Comparison of ENCODE assay signal across 8 cellular contexts in genomic region chr3:178966299-178967183, GRCh38.
A peak's percentile ranks its signal among the peaks of the same experiment; 100 is the strongest.
DNase-seq lines count a peak whose midpoint lies in the region; ATAC-seq and TF ChIP-seq lines count a peak whose summit lies in the region.

No MANE protein-coding gene starts in this region.

- intact Hi-C loops in colonic mucosa (cut with DNase I) = loop anchor here (5.0 kb wide), 1 partner anchor 524 kb away; no protein-coding TSS in a partner anchor
- intact Hi-C loops in activated T-helper 2 cell treated with anti-CD3 and anti-CD28 coated beads, Interferon-gamma antibody, Interleukin-2, Interleukin-4, amounts not matched to agents 10 μg/mL and 5 μg/mL and 100 μg/mL, durations not matched to agents 14 hours and 24 hours and 36 hours (cut with micrococcal nuclease) = loop anchor here (2.0 to 5.0 kb wide), 2 partner anchors 36 to 530 kb away; no protein-coding TSS in a partner anchor

- H3K27ac ChIP-seq in BLaER1 (peak overlapping the region; percentile 65), colonic mucosa (no peak overlapping the region)

- no peaks in the 10 kb centered on the region for H3K36me3 Mint-ChIP-seq in activated T-helper 2 cell treated with anti-CD3 and anti-CD28 coated beads, Interferon-gamma antibody, Interleukin-2, Interleukin-4, amounts not matched to agents 10 μg/mL and 5 μg/mL and 100 μg/mL, durations not matched to agents 14 hours and 24 hours and 36 hours (ENCODE audit: low read depth)

- H3K4me3 ChIP-seq in BLaER1 = peak overlapping the region; percentile 33
- no peak overlapping the region for H3K4me3 ChIP-seq in colonic mucosa

- ATAC-seq in GM18909 (IDR thresholded peaks at IDR 0.05; ENCODE audit: poor library complexity, unreplicated experiment) (peak; percentile 51), HG03442 (IDR thresholded peaks at IDR 0.05; ENCODE audit: unreplicated experiment) (peak; percentile 29)

- peak; percentile 35 for TF ChIP-seq CTCF in colonic mucosa (IDR thresholded peaks at IDR 0.05)

- H3K9me3 ChIP-seq in BLaER1 = no peaks in the 10 kb centered on the region
- no peaks in the 10 kb centered on the region for H3K9me3 ChIP-seq in colonic mucosa

- no peak overlapping the region for H3K27ac Mint-ChIP-seq in activated T-helper 2 cell treated with anti-CD3 and anti-CD28 coated beads, Interferon-gamma antibody, Interleukin-2, Interleukin-4, amounts not matched to agents 10 μg/mL and 5 μg/mL and 100 μg/mL, durations not matched to agents 14 hours and 24 hours and 36 hours

- H3K4me3 Mint-ChIP-seq in activated T-helper 2 cell treated with anti-CD3 and anti-CD28 coated beads, Interferon-gamma antibody, Interleukin-2, Interleukin-4, amounts not matched to agents 10 μg/mL and 5 μg/mL and 100 μg/mL, durations not matched to agents 14 hours and 24 hours and 36 hours (ENCODE audit: low read depth) = no peak overlapping the region

- peak overlapping the region; percentile 83 for H3K4me2 ChIP-seq in BLaER1

- H3K9ac ChIP-seq in BLaER1 (peak overlapping the region; percentile 56; the same call in 1 of the 2 replicates), colonic mucosa (ENCODE audit: low read depth in 2 of 2, low read length in 2 of 2) (no peak overlapping the region)

- no peaks in the 10 kb centered on the region for H3K27me3 ChIP-seq in BLaER1
- no peaks in the 10 kb centered on the region for H3K27me3 ChIP-seq in colonic mucosa

- DNase-seq in NOMO-1 (lab: John Stamatoyannopoulos, UW; ENCODE audit: unreplicated experiment in 2 of 2) (peak; percentile 8 to 41), colonic mucosa (no peak), middle frontal gyrus (ENCODE audit: extremely low spot score, low spot score) (peak; percentile 29)
- no peak for DNase-seq in activated T-helper 2 cell treated with anti-CD3 and anti-CD28 coated beads, Interferon-gamma antibody, Interleukin-2, Interleukin-4, amounts not matched to agents 10 μg/mL and 5 μg/mL and 100 μg/mL, durations not matched to agents 14 hours and 24 hours and 36 hours (ENCODE audit: low spot score)
- no peak for DNase-seq in activated CD4-positive, alpha-beta T cell treated with anti-CD3 and anti-CD28 coated beads for 48 hours

- H3K36me3 ChIP-seq in BLaER1 (no peaks in the 10 kb centered on the region), colonic mucosa (no peaks in the 10 kb centered on the region)

- no peaks in the 10 kb centered on the region for H4K20me1 ChIP-seq in BLaER1

- H3K4me1 ChIP-seq in BLaER1 = peaks cover 39% of the 10 kb centered on the region
- no peaks in the 10 kb centered on the region for H3K4me1 ChIP-seq in colonic mucosa

- H3K27me3 Mint-ChIP-seq in activated T-helper 2 cell treated with anti-CD3 and anti-CD28 coated beads, Interferon-gamma antibody, Interleukin-2, Interleukin-4, amounts not matched to agents 10 μg/mL and 5 μg/mL and 100 μg/mL, durations not matched to agents 14 hours and 24 hours and 36 hours (ENCODE audit: low read depth) = peaks cover 8% of the 10 kb centered on the region

- no peaks in the 10 kb centered on the region for H3K9me3 Mint-ChIP-seq in activated T-helper 2 cell treated with anti-CD3 and anti-CD28 coated beads, Interferon-gamma antibody, Interleukin-2, Interleukin-4, amounts not matched to agents 10 μg/mL and 5 μg/mL and 100 μg/mL, durations not matched to agents 14 hours and 24 hours and 36 hours

- H3K4me1 Mint-ChIP-seq in activated T-helper 2 cell treated with anti-CD3 and anti-CD28 coated beads, Interferon-gamma antibody, Interleukin-2, Interleukin-4, amounts not matched to agents 10 μg/mL and 5 μg/mL and 100 μg/mL, durations not matched to agents 14 hours and 24 hours and 36 hours (ENCODE audit: low read depth) = peaks cover 9% of the 10 kb centered on the region

Comparison
In these comparisons a context has a peak if more than half of its experiments do, and no peak if none do; other contexts are left out.
1. DNase-seq: peak in NOMO-1 (2 of 2) and middle frontal gyrus (single experiment); none in colonic mucosa (single experiment), activated T-helper 2 cell treated with anti-CD3 and anti-CD28 coated beads, Interferon-gamma antibody, Interleukin-2, Interleukin-4, amounts not matched to agents 10 μg/mL and 5 μg/mL and 100 μg/mL, durations not matched to agents 14 hours and 24 hours and 36 hours (single experiment) and activated CD4-positive, alpha-beta T cell treated with anti-CD3 and anti-CD28 coated beads for 48 hours (single experiment).